ENCODE assay signal across 1 cellular context in genomic region chr17:58351710-58352017, GRCh38.
TF ChIP-seq lines count a peak whose summit lies in the region.

No MANE protein-coding gene starts in this region.

TF ChIP-seq in K562, 482 proteins besides CTCF, POLR2A, EP300 and RAD21 (continued from another document and continues in another):
- TF ChIP-seq UBTF (IDR thresholded peaks at IDR 0.05; ENCODE audit: borderline replicate concordance in 1 of 2, low read depth in 2 of 2, low read length in 2 of 2) (no peak), ZNF830 (CRISPR knock-in tag; IDR thresholded peaks at IDR 0.05) (no peak), GATA2 (CRISPR knock-in tag; IDR thresholded peaks at IDR 0.05) (no peak), ZNF717 (CRISPR knock-in tag; IDR thresholded peaks at IDR 0.05) (no peak), PHB2 (IDR thresholded peaks at IDR 0.05; ENCODE audit: low read depth) (no peak), KLF1 (tag; IDR thresholded peaks at IDR 0.05) (no peak), TARDBP (IDR thresholded peaks at IDR 0.05) (no peak), BMI1 (IDR thresholded peaks at IDR 0.05; ENCODE audit: low read length) (no peak), WHSC1 (IDR thresholded peaks at IDR 0.05; ENCODE audit: low read length) (no peak), ZNF133 (CRISPR knock-in tag; IDR thresholded peaks at IDR 0.05) (no peak), NFXL1 (CRISPR knock-in tag; IDR thresholded peaks at IDR 0.05) (no peak), SMARCB1 (IDR thresholded peaks at IDR 0.05; ENCODE audit: insufficient read length, low read depth) (no peak), ATF7 (IDR thresholded peaks at IDR 0.05) (no peak), BDP1 (IDR thresholded peaks at IDR 0.05; ENCODE audit: insufficient read depth, insufficient read length) (no peak), DACH1 (IDR thresholded peaks at IDR 0.05; ENCODE audit: partially characterized antibody) (no peak), TCF7L2 (IDR thresholded peaks at IDR 0.05; ENCODE audit: low read depth, low read length) (no peak), ZBTB7A (IDR thresholded peaks at IDR 0.05; ENCODE audit: borderline replicate concordance, control insufficient read depth, low read depth, low read length) (no peak), ARNT (IDR thresholded peaks at IDR 0.05) (0 out of 4 replicates have a peak, but pooled peaks of 1 of the 2 experiments have one; percentile 26), TCF3 (CRISPR knock-in tag; IDR thresholded peaks at IDR 0.05) (no peak), ZNF274 (IDR thresholded peaks at IDR 0.05; ENCODE audit: borderline replicate concordance, low read depth, low read length) (no peak), ZNF764 (CRISPR knock-in tag; IDR thresholded peaks at IDR 0.05; ENCODE audit: low read depth) (no peak), ZNF165 (CRISPR knock-in tag; IDR thresholded peaks at IDR 0.05; ENCODE audit: borderline replicate concordance) (0 out of 2 replicates have a peak, but pooled peaks have one; percentile 16), EWSR1 (IDR thresholded peaks at IDR 0.05; ENCODE audit: borderline replicate concordance, low read depth, partially characterized antibody) (no peak), FOXP1 (CRISPR knock-in tag; IDR thresholded peaks at IDR 0.05) (0 out of 2 replicates have a peak, but pooled peaks have one; percentile 23), C11orf30 (IDR thresholded peaks at IDR 0.05; ENCODE audit: low read depth) (no peak), CREB1 (IDR thresholded peaks at IDR 0.05) (no peak), CREB1 (CRISPR knock-in tag; IDR thresholded peaks at IDR 0.05) (peak; percentile 41; the same call in 1 of the 2 replicates), CREB5 (CRISPR knock-in tag; IDR thresholded peaks at IDR 0.05) (no peak), ZNF253 (CRISPR knock-in tag; conservative IDR thresholded peaks at IDR 0.05) (no peak), KAT7 (CRISPR knock-in tag; IDR thresholded peaks at IDR 0.05; ENCODE audit: borderline replicate concordance) (peak; percentile 98), CAMTA2 (CRISPR knock-in tag; conservative IDR thresholded peaks at IDR 0.05) (no peak), ZNF583 (CRISPR knock-in tag; IDR thresholded peaks at IDR 0.05) (no peak), GABPB1 (CRISPR knock-in tag; IDR thresholded peaks at IDR 0.05) (no peak), ZNF561 (CRISPR knock-in tag; conservative IDR thresholded peaks at IDR 0.05) (no peak)
- TF ChIP-seq, protein P1, sequence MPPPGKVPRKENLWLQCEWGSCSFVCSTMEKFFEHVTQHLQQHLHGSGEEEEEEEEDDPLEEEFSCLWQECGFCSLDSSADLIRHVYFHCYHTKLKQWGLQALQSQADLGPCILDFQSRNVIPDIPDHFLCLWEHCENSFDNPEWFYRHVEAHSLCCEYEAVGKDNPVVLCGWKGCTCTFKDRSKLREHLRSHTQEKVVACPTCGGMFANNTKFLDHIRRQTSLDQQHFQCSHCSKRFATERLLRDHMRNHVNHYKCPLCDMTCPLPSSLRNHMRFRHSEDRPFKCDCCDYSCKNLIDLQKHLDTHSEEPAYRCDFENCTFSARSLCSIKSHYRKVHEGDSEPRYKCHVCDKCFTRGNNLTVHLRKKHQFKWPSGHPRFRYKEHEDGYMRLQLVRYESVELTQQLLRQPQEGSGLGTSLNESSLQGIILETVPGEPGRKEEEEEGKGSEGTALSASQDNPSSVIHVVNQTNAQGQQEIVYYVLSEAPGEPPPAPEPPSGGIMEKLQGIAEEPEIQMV (tag; conservative IDR thresholded peaks at IDR 0.05; ENCODE audit: low read depth), result no peak
- TF ChIP-seq, protein P2, sequence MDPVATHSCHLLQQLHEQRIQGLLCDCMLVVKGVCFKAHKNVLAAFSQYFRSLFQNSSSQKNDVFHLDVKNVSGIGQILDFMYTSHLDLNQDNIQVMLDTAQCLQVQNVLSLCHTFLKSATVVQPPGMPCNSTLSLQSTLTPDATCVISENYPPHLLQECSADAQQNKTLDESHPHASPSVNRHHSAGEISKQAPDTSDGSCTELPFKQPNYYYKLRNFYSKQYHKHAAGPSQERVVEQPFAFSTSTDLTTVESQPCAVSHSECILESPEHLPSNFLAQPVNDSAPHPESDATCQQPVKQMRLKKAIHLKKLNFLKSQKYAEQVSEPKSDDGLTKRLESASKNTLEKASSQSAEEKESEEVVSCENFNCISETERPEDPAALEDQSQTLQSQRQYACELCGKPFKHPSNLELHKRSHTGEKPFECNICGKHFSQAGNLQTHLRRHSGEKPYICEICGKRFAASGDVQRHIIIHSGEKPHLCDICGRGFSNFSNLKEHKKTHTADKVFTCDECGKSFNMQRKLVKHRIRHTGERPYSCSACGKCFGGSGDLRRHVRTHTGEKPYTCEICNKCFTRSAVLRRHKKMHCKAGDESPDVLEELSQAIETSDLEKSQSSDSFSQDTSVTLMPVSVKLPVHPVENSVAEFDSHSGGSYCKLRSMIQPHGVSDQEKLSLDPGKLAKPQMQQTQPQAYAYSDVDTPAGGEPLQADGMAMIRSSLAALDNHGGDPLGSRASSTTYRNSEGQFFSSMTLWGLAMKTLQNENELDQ (CRISPR knock-in tag; IDR thresholded peaks at IDR 0.05; ENCODE audit: borderline replicate concordance), result 0 out of 2 replicates have a peak, but pooled peaks have one; percentile 24
- TF ChIP-seq, protein P3, sequence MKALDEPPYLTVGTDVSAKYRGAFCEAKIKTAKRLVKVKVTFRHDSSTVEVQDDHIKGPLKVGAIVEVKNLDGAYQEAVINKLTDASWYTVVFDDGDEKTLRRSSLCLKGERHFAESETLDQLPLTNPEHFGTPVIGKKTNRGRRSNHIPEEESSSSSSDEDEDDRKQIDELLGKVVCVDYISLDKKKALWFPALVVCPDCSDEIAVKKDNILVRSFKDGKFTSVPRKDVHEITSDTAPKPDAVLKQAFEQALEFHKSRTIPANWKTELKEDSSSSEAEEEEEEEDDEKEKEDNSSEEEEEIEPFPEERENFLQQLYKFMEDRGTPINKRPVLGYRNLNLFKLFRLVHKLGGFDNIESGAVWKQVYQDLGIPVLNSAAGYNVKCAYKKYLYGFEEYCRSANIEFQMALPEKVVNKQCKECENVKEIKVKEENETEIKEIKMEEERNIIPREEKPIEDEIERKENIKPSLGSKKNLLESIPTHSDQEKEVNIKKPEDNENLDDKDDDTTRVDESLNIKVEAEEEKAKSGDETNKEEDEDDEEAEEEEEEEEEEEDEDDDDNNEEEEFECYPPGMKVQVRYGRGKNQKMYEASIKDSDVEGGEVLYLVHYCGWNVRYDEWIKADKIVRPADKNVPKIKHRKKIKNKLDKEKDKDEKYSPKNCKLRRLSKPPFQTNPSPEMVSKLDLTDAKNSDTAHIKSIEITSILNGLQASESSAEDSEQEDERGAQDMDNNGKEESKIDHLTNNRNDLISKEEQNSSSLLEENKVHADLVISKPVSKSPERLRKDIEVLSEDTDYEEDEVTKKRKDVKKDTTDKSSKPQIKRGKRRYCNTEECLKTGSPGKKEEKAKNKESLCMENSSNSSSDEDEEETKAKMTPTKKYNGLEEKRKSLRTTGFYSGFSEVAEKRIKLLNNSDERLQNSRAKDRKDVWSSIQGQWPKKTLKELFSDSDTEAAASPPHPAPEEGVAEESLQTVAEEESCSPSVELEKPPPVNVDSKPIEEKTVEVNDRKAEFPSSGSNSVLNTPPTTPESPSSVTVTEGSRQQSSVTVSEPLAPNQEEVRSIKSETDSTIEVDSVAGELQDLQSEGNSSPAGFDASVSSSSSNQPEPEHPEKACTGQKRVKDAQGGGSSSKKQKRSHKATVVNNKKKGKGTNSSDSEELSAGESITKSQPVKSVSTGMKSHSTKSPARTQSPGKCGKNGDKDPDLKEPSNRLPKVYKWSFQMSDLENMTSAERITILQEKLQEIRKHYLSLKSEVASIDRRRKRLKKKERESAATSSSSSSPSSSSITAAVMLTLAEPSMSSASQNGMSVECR (CRISPR knock-in tag; IDR thresholded peaks at IDR 0.05), result peak; percentile 47; the same call in 1 of the 2 replicates
- TF ChIP-seq, protein P4, sequence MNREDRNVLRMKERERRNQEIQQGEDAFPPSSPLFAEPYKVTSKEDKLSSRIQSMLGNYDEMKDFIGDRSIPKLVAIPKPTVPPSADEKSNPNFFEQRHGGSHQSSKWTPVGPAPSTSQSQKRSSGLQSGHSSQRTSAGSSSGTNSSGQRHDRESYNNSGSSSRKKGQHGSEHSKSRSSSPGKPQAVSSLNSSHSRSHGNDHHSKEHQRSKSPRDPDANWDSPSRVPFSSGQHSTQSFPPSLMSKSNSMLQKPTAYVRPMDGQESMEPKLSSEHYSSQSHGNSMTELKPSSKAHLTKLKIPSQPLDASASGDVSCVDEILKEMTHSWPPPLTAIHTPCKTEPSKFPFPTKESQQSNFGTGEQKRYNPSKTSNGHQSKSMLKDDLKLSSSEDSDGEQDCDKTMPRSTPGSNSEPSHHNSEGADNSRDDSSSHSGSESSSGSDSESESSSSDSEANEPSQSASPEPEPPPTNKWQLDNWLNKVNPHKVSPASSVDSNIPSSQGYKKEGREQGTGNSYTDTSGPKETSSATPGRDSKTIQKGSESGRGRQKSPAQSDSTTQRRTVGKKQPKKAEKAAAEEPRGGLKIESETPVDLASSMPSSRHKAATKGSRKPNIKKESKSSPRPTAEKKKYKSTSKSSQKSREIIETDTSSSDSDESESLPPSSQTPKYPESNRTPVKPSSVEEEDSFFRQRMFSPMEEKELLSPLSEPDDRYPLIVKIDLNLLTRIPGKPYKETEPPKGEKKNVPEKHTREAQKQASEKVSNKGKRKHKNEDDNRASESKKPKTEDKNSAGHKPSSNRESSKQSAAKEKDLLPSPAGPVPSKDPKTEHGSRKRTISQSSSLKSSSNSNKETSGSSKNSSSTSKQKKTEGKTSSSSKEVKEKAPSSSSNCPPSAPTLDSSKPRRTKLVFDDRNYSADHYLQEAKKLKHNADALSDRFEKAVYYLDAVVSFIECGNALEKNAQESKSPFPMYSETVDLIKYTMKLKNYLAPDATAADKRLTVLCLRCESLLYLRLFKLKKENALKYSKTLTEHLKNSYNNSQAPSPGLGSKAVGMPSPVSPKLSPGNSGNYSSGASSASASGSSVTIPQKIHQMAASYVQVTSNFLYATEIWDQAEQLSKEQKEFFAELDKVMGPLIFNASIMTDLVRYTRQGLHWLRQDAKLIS (CRISPR knock-in tag; IDR thresholded peaks at IDR 0.05), result 0 out of 2 replicates have a peak, but pooled peaks have one; percentile 28
- TF ChIP-seq, protein P5, sequence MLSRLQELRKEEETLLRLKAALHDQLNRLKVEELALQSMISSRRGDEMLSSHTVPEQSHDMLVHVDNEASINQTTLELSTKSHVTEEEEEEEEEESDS (CRISPR knock-in tag; IDR thresholded peaks at IDR 0.05), result no peak
- TF ChIP-seq, protein P6, sequence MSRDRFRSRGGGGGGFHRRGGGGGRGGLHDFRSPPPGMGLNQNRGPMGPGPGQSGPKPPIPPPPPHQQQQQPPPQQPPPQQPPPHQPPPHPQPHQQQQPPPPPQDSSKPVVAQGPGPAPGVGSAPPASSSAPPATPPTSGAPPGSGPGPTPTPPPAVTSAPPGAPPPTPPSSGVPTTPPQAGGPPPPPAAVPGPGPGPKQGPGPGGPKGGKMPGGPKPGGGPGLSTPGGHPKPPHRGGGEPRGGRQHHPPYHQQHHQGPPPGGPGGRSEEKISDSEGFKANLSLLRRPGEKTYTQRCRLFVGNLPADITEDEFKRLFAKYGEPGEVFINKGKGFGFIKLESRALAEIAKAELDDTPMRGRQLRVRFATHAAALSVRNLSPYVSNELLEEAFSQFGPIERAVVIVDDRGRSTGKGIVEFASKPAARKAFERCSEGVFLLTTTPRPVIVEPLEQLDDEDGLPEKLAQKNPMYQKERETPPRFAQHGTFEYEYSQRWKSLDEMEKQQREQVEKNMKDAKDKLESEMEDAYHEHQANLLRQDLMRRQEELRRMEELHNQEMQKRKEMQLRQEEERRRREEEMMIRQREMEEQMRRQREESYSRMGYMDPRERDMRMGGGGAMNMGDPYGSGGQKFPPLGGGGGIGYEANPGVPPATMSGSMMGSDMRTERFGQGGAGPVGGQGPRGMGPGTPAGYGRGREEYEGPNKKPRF (IDR thresholded peaks at IDR 0.05; ENCODE audit: low read depth, low read length), result no peak
- TF ChIP-seq, protein P7, sequence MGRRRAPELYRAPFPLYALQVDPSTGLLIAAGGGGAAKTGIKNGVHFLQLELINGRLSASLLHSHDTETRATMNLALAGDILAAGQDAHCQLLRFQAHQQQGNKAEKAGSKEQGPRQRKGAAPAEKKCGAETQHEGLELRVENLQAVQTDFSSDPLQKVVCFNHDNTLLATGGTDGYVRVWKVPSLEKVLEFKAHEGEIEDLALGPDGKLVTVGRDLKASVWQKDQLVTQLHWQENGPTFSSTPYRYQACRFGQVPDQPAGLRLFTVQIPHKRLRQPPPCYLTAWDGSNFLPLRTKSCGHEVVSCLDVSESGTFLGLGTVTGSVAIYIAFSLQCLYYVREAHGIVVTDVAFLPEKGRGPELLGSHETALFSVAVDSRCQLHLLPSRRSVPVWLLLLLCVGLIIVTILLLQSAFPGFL (CRISPR knock-in tag; IDR thresholded peaks at IDR 0.05), result no peak
- TF ChIP-seq, protein P8, sequence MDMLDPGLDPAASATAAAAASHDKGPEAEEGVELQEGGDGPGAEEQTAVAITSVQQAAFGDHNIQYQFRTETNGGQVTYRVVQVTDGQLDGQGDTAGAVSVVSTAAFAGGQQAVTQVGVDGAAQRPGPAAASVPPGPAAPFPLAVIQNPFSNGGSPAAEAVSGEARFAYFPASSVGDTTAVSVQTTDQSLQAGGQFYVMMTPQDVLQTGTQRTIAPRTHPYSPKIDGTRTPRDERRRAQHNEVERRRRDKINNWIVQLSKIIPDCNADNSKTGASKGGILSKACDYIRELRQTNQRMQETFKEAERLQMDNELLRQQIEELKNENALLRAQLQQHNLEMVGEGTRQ (CRISPR knock-in tag; IDR thresholded peaks at IDR 0.05), result no peak
- TF ChIP-seq, protein P9, sequence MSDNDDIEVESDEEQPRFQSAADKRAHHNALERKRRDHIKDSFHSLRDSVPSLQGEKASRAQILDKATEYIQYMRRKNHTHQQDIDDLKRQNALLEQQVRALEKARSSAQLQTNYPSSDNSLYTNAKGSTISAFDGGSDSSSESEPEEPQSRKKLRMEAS (CRISPR knock-in tag; IDR thresholded peaks at IDR 0.05), result peak; percentile 64
